Comparison of ENCODE assay signal across 28 cellular contexts in the genomic region with DNA sequence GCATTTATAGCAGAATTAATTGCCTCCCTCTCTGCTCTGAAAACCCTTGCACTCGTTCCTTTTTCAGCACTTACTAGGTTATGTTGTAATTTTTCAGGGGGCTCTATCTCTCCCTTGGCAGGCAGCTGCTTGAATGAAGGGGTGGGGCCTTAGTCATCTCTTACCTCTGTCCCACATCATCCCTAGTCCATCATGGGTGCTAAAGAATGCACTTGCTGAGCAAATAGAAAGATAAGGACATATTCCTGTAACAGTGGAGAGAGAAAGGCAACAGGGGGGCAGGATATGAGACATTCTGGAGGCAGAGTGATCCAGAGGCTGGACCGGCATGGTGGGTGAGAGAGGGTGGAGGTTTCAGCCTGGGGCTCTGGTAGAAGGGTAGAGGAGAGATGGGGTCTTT.
"Had no signal": no experiment of that assay in that cellular context is flagged by ENCODE, and none has a peak within 500 bp of the region (broad histone marks: within the 10 kb centered on the region; RNA-seq: fewer than 3 reads in every experiment).

No MANE protein-coding gene starts in this region.

- H3K9me3 ChIP-seq: ascending aorta, suprapubic skin, tibial artery had no signal

- H3K4me2 ChIP-seq: smooth muscle cell had no signal

- ATAC-seq: left ventricle myocardium superior; psoas muscle; stimulated activated naive B cell treated with anti-CD40 and anti-IgM and Interleukin-4, amounts not matched to agents 10 μg/mL and 1 μg/mL and 100 μg/mL, for 72 hours had no signal

- H3K4me1 ChIP-seq: adrenal gland, parathyroid adenoma, psoas muscle, stomach, suprapubic skin had no signal

- H3K4me1 Mint-ChIP-seq: mesothelial cell of epicardium; naive B cell; stimulated activated naive B cell treated with anti-CD40 and anti-IgM and Interleukin-4, amounts not matched to agents 10 μg/mL and 1 μg/mL and 100 μg/mL, for 72 hours had no signal

- FAIRE-seq: endometrium had no signal

- H3K27me3 Mint-ChIP-seq: activated naive CD8-positive, alpha-beta T cell; dendritic cell treated with granulocyte-macrophage colony-stimulating factor and Interleukin-4, amounts not matched to agents 40 ng/mL and 50 ng/mL, for 4 days had no signal

- DNase-seq: activated CD4-positive, alpha-beta T cell treated with anti-CD3 and anti-CD28 coated beads for 4 hours; activated CD4-positive, alpha-beta T cell treated with anti-CD3 and anti-CD28 coated beads, Interleukin-2, amount 50 U/mL, for 4 hours; activated CD4-positive, CD25-positive, alpha-beta regulatory T cell; activated effector memory CD4-positive, alpha-beta T cell treated with Interleukin-2 at 50 U/mL for 16 hours; activated naive CD4-positive, alpha-beta T cell treated with Interleukin-2 at 50 U/mL for 16 hours; central memory CD4-positive, alpha-beta T cell; foreskin fibroblast; hypothalamus; kidney glomerular epithelial cell; left ventricle myocardium superior; mammary epithelial cell; naive B cell; nephron progenitor cell; psoas muscle; stimulated activated CD4-positive, alpha-beta T cell treated with anti-CD3 and anti-CD28 coated beads, Interleukin-1b, Interleukin-23, amount 100 ng/mL, for 48 hours; stimulated activated naive B cell treated with anti-CD40 and anti-IgM and Interleukin-4, amounts not matched to agents 10 μg/mL and 1 μg/mL and 100 μg/mL, for 72 hours; stomach; tibial artery had no signal

- H3K9ac ChIP-seq: parathyroid adenoma had no signal

- H3K27ac Mint-ChIP-seq: activated naive CD8-positive, alpha-beta T cell; dendritic cell treated with granulocyte-macrophage colony-stimulating factor and Interleukin-4, amounts not matched to agents 40 ng/mL and 50 ng/mL, for 4 days; mesothelial cell of epicardium; naive B cell; nephron progenitor cell; stimulated activated naive B cell treated with anti-CD40 and anti-IgM and Interleukin-4, amounts not matched to agents 10 μg/mL and 1 μg/mL and 100 μg/mL, for 72 hours had no signal

- H3K27ac ChIP-seq: adrenal gland, ascending aorta, epithelial cell of prostate, parathyroid adenoma, psoas muscle, stomach, suprapubic skin, tibial artery had no signal

- H3K79me2 ChIP-seq: parathyroid adenoma had no signal

- H3K4me3 Mint-ChIP-seq: activated naive CD8-positive, alpha-beta T cell; dendritic cell treated with granulocyte-macrophage colony-stimulating factor and Interleukin-4, amounts not matched to agents 40 ng/mL and 50 ng/mL, for 4 days; mesothelial cell of epicardium; naive B cell; nephron progenitor cell; stimulated activated naive B cell treated with anti-CD40 and anti-IgM and Interleukin-4, amounts not matched to agents 10 μg/mL and 1 μg/mL and 100 μg/mL, for 72 hours had no signal

- H3K27me3 ChIP-seq: adrenal gland, ascending aorta, stomach, suprapubic skin, tibial artery had no signal

- H3K4me3 ChIP-seq: adrenal gland, ascending aorta, psoas muscle, smooth muscle cell, stomach, suprapubic skin, tibial artery had no signal

- H2AFZ ChIP-seq: parathyroid adenoma had no signal
